26 cellular contexts compared by ENCODE assay signal in the genomic region with DNA sequence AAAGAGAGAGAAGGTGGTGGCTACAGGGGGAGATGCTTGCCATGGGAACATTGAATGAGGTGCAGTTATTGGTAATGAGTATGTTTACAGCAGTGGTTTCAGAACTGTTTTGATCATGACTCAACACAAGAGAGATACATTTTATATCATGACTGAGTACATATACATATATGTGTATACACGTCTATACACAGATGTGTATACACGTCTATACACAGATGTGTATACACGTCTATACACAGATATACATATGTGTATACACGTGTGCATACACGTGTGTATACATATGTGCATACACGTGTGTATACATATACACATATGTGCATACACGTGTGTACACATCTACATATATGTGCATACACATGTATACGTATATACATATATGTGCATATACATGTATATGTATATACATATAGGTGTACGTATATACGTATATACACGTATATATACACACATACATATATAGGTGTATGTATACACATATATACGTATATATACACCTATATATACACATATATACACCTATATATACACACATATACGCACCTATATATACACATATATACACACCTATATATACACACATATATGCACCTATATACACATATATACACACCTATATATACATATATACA.
DNase-seq lines count a peak whose midpoint lies in the region; FAIRE-seq and TF ChIP-seq lines count a peak whose summit lies in the region.
"Had no signal": no experiment of that assay in that cellular context is flagged by ENCODE, and none has a peak within 500 bp of the region (broad histone marks: within the 10 kb centered on the region; RNA-seq: fewer than 3 reads in every experiment).

No MANE protein-coding gene starts in this region.

- no peaks in the 10 kb centered on the region for H4K20me1 ChIP-seq in neural progenitor cell (ENCODE audit: low read depth)

- H3K79me2 ChIP-seq in neural progenitor cell (ENCODE audit: low read depth): no peaks in the 10 kb centered on the region

- no peak overlapping the region for H2AFZ ChIP-seq in neural progenitor cell (replicated peaks)

- no peak overlapping the region for H3K4me3 Mint-ChIP-seq in neural progenitor cell
- H3K4me3 Mint-ChIP-seq: CD8-positive, alpha-beta T cell; H9; HFFc6 had no signal

- DNase-seq in DMS53 (lab: John Stamatoyannopoulos, UW): peak; percentile 22
- no peak for DNase-seq in DMS53 treated with DMSO at 0.1 percent for 48 hours (lab: John Stamatoyannopoulos, UW; ENCODE audit: unreplicated experiment)
- DNase-seq in LHCN-M2 (ENCODE audit: low read depth): peak; percentile 2
- DNase-seq in frontal cortex (ENCODE audit: low spot score in 2 of 2): no peak
- DNase-seq in small intestine: no peak
- no peak for DNase-seq in NCI-H510A (lab: John Stamatoyannopoulos, UW)
- no peak for DNase-seq in GM19240 (ENCODE audit: insufficient read length, low spot score)
- DNase-seq in neural progenitor cell (ENCODE audit: low spot score): no peak
- DNase-seq: AML-193; C1 segment of cervical spinal cord; CD8-positive, alpha-beta T cell; DMS153; GDM1; H9; HFFc6; KBM-7; NCI-H1092; NCI-H1436; NCI-H187 treated with DMSO at 0.1 percent for 48 hours; NCI-H226; NCI-H774; NK-92 treated with Interleukin-12 subunit alpha and Interleukin-12 subunit beta, amount 100 ng/mL, for 24 hours; SIG-M5; SK-N-SH had no signal

- H3K9me3 ChIP-seq in small intestine (ENCODE audit: control insufficient read depth, low read depth) (no peaks in the 10 kb centered on the region), neural progenitor cell (ENCODE audit: low read depth) (no peaks in the 10 kb centered on the region)
- H3K9me3 ChIP-seq: SK-N-SH had no signal

- H3K4me1 Mint-ChIP-seq in neural progenitor cell: no peaks in the 10 kb centered on the region
- H3K4me1 Mint-ChIP-seq: H9 had no signal

- peak; percentile 96 for FAIRE-seq in frontal cortex (lab: Jason Lieb, UNC)
- FAIRE-seq in small intestine (lab: Jason Lieb, UNC): peak; percentile 77
- FAIRE-seq: HepG2 had no signal

- H3K27ac ChIP-seq in small intestine (ENCODE audit: low read depth in 1 of 2, low read length in 1 of 2) (no peak overlapping the region), neural progenitor cell (no peak overlapping the region)
- H3K27ac ChIP-seq: 22Rv1 had no signal

- H3K36me3 Mint-ChIP-seq in neural progenitor cell: no peaks in the 10 kb centered on the region
- H3K36me3 Mint-ChIP-seq: CD8-positive, alpha-beta T cell had no signal

- TF ChIP-seq CTCF in neural progenitor cell (IDR thresholded peaks at IDR 0.05): no peak

- no peaks in the 10 kb centered on the region for H3K27me3 ChIP-seq in small intestine (ENCODE audit: control insufficient read depth in 2 of 2, insufficient read depth in 2 of 2, low read length in 2 of 2)
- no peaks in the 10 kb centered on the region for H3K27me3 ChIP-seq in neural progenitor cell

- H3K27ac Mint-ChIP-seq in neural progenitor cell: no peak overlapping the region
- H3K27ac Mint-ChIP-seq: CD8-positive, alpha-beta T cell; H9; HFFc6 had no signal

- peaks cover 21% of the 10 kb centered on the region for H3F3A ChIP-seq in neural progenitor cell (ENCODE audit: low read depth)

- 87 to 94% (median 91%) methylated on average over 10 to 11 of the region's 13 CpGs for WGBS in small intestine, 3 donors

- H3K9ac ChIP-seq in neural progenitor cell: no peak overlapping the region
- H3K9ac ChIP-seq: SK-N-SH had no signal

- no peak overlapping the region for H3K4me3 ChIP-seq in small intestine (ENCODE audit: low read depth in 1 of 2, low read length in 2 of 2)
- H3K4me3 ChIP-seq in neural progenitor cell: no peak overlapping the region

- no peaks in the 10 kb centered on the region for H3K4me1 ChIP-seq in small intestine (ENCODE audit: control insufficient read depth in 2 of 2, insufficient read depth in 1 of 2, low read depth in 1 of 2, low read length in 1 of 2)
- H3K4me1 ChIP-seq in neural progenitor cell: no peaks in the 10 kb centered on the region

- H3K9me3 Mint-ChIP-seq in neural progenitor cell: no peaks in the 10 kb centered on the region

- H3K4me2 ChIP-seq in neural progenitor cell: no peak overlapping the region
- H3K4me2 ChIP-seq: SK-N-SH had no signal

- no peaks in the 10 kb centered on the region for H3K36me3 ChIP-seq in small intestine (ENCODE audit: control insufficient read depth in 2 of 2, insufficient read depth in 2 of 2, low read length in 2 of 2)
- H3K36me3 ChIP-seq in neural progenitor cell: no peaks in the 10 kb centered on the region

- H3K27me3 Mint-ChIP-seq in neural progenitor cell (ENCODE audit: insufficient read depth, low read depth): peaks cover 5% of the 10 kb centered on the region

Comparison
In these comparisons a context has a peak if more than half of its experiments do, and no peak if none do; other contexts are left out.
1. DNase-seq: peak in DMS53 (single experiment) and LHCN-M2 (single experiment); none in DMS53 treated with DMSO at 0.1 percent for 48 hours (single experiment), frontal cortex (0 of 2), small intestine (single experiment), NCI-H510A (single experiment), GM19240 (single experiment) and neural progenitor cell (single experiment).